ENCODE assay signal across 34 cellular contexts in genomic region chr1:2483026-2483425, GRCh38. TPM values are rescaled to one million over a fixed set of nuclear protein-coding genes. Genes with fewer than 3 reads are reported as not detected.
"Had no signal": no experiment of that assay in that cellular context is flagged by ENCODE, and none has a peak within 500 bp of the region (broad histone marks: within the 10 kb centered on the region; RNA-seq: fewer than 3 reads in every experiment).

No MANE protein-coding gene starts in this region.

- DNase-seq: activated CD4-positive, alpha-beta T cell treated with anti-CD3 and anti-CD28 coated beads, Interleukin-2, amount 10 ng/mL, durations not matched to agents 24 days and 14 days; activated CD4-positive, alpha-beta T cell treated with anti-CD3 and anti-CD28 coated beads, Interleukin-2, amount 50 U/mL, for 4 hours; activated CD8-positive, alpha-beta T cell treated with anti-CD3 and anti-CD28 coated beads for 36 hours; activated effector memory CD4-positive, alpha-beta T cell treated with anti-CD3 and anti-CD28 coated beads, Interleukin-2, amount 50 U/mL, for 16 hours; activated naive CD4-positive, alpha-beta T cell; activated naive CD4-positive, alpha-beta T cell treated with anti-CD3 and anti-CD28 coated beads, Interleukin-2, amount 50 U/mL, for 16 hours; activated naive CD8-positive, alpha-beta T cell treated with anti-CD3 and anti-CD28 coated beads for 36 hours; activated T-cell treated with anti-CD3 and anti-CD28 coated beads, Interleukin-2, amount 50 U/mL, for 1 hour; activated T-cell treated with anti-CD3 and anti-CD28 coated beads, Interleukin-2, amount 50 U/mL, for 72 hours; amniotic stem cell; aorta; brain microvascular endothelial cell; central memory CD4-positive, alpha-beta T cell; NCI-H1092 treated with DMSO at 0.1 percent for 48 hours; NCI-H1417; NCI-H146; NCI-H187; NCI-H2029 treated with DMSO at 0.1 percent for 48 hours; NCI-H2107; NCI-H2171; NCI-H510A; NCI-H526; NCI-H748 treated with DMSO at 0.1 percent for 48 hours; NK-92 treated with Interleukin-12 subunit alpha and Interleukin-12 subunit beta, amount 100 ng/mL, for 24 hours; PC-3; SHP77; SJCRH30; T1000 had no signal

- H3K4me3 Mint-ChIP-seq: activated CD4-positive, alpha-beta T cell treated with anti-CD3 and anti-CD28 coated beads, Interleukin-2, amount 10 ng/mL, durations not matched to agents 24 days and 14 days; activated CD8-positive, alpha-beta T cell treated with anti-CD3 and anti-CD28 coated beads for 36 hours; activated naive CD8-positive, alpha-beta T cell treated with anti-CD3 and anti-CD28 coated beads for 36 hours; activated T-cell treated with anti-CD3 and anti-CD28 coated beads, Interleukin-2, amount 50 U/mL, for 72 hours; activated T-helper 17 cell treated with anti-CD3 and anti-CD28 coated beads, Interleukin-2, amount 50 U/mL, for 72 hours had no signal

- ATAC-seq: activated CD8-positive, alpha-beta T cell treated with anti-CD3 and anti-CD28 coated beads for 36 hours; activated T-helper 17 cell treated with anti-CD3 and anti-CD28 coated beads, Interleukin-2, amount 50 U/mL, for 72 hours had no signal

- H3K27me3 Mint-ChIP-seq: activated CD4-positive, alpha-beta T cell treated with anti-CD3 and anti-CD28 coated beads, Interleukin-2, amount 10 ng/mL, durations not matched to agents 24 days and 14 days; activated CD8-positive, alpha-beta T cell treated with anti-CD3 and anti-CD28 coated beads for 36 hours; activated naive CD8-positive, alpha-beta T cell treated with anti-CD3 and anti-CD28 coated beads for 36 hours; activated T-helper 17 cell treated with anti-CD3 and anti-CD28 coated beads, Interleukin-2, amount 50 U/mL, for 72 hours had no signal

- H3K27ac ChIP-seq: brain microvascular endothelial cell, SJCRH30, SK-N-MC had no signal

- H3K4me3 ChIP-seq: SJCRH30, SK-N-MC had no signal

- H3K27ac Mint-ChIP-seq: activated CD4-positive, alpha-beta T cell treated with anti-CD3 and anti-CD28 coated beads, Interleukin-2, amount 10 ng/mL, durations not matched to agents 24 days and 14 days; activated CD8-positive, alpha-beta T cell treated with anti-CD3 and anti-CD28 coated beads for 36 hours; activated naive CD8-positive, alpha-beta T cell treated with anti-CD3 and anti-CD28 coated beads for 36 hours; activated T-cell treated with anti-CD3 and anti-CD28 coated beads, Interleukin-2, amount 50 U/mL, for 72 hours; activated T-helper 17 cell treated with anti-CD3 and anti-CD28 coated beads, Interleukin-2, amount 50 U/mL, for 72 hours had no signal

- H3K27me3 ChIP-seq: brain microvascular endothelial cell had no signal

- H3K4me1 ChIP-seq: SJCRH30 had no signal

- H3K9me3 ChIP-seq: SJCRH30 had no signal

- H3K36me3 ChIP-seq: brain microvascular endothelial cell, SJCRH30 had no signal

RNA-seq across cellular contexts. Expression of gene PLCH2, which starts 6.9 kb away (rescaled TPM):
- total RNA-seq: M059J had no signal
- polyA plus RNA-seq: aorta had no signal

RNA-seq across cellular contexts. Expression of gene HES5, which starts 47.0 kb away (rescaled TPM):
- total RNA-seq: activated CD4-positive, alpha-beta T cell treated with anti-CD3 and anti-CD28 coated beads, Interleukin-2, amount 10 ng/mL, durations not matched to agents 24 days and 14 days; activated CD8-positive, alpha-beta T cell treated with anti-CD3 and anti-CD28 coated beads for 36 hours; activated T-helper 17 cell treated with anti-CD3 and anti-CD28 coated beads, Interleukin-2, amount 50 U/mL, for 72 hours; chondrocyte; M059J; SJCRH30; T-helper 1 cell treated with Interleukin-12 subunit alpha and Interleukin-12 subunit beta and Interleukin-4 antibody, amounts not matched to agents 30 ng/mL and 1 ng/mL, for 36 hours; T-helper 2 cell treated with Interferon-gamma antibody and Interleukin-4, amounts not matched to agents 100 ng/mL and 5 ng/mL, for 36 hours had no signal
- polyA plus RNA-seq: aorta had no signal
